20 cellular contexts compared by ENCODE assay signal in the genomic region with DNA sequence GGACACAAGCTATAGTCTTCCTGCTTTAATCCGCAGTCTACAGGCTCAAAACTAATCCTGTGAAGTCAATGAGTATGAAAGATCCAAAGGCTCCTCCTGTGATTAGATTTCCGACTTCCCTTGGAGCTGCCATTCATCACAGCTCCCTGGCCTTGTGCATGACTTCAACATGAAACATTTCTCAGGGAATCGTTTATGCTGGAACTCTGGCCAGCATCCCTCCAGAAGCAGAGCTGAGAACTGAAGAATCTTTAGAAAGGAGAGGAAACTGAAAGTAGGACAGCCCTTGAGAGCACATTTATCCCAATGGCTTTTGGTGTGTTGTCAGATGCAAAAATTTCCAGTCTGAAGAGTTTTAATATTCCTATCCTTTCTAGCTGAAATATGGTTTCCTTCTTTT.
"Had no signal": no experiment of that assay in that cellular context is flagged by ENCODE, and none has a peak within 500 bp of the region (broad histone marks: within the 10 kb centered on the region; RNA-seq: fewer than 3 reads in every experiment).

No MANE protein-coding gene starts in this region.

- H3K4me3 Mint-ChIP-seq: activated CD4-positive, alpha-beta T cell treated with anti-CD3 and anti-CD28 coated beads, Interleukin-2, amount 10 ng/mL, durations not matched to agents 24 days and 14 days; activated naive CD4-positive, alpha-beta T cell treated with anti-CD3 and anti-CD28 coated beads, Interleukin-2, amount 10 ng/mL, durations not matched to agents 7 days and 5 days; activated T-cell treated with anti-CD3 and anti-CD28 coated beads, Interleukin-2, amount 50 U/mL, for 4 hours; mesothelial cell of epicardium; natural killer cell treated with Interleukin-12 subunit alpha and Interleukin-12 subunit beta and Interleukin-15 and Interleukin-18, amount 100 ng/mL, for 72 hours; stimulated activated naive CD8-positive, alpha-beta T cell treated with anti-CD3 and anti-CD28 coated beads, Interleukin-15, amount 100 ng/mL, for 72 hours; type B pancreatic cell had no signal

- DNase-seq: activated CD4-positive, alpha-beta T cell treated with anti-CD3 and anti-CD28 coated beads, Interleukin-2, amount 10 ng/mL, durations not matched to agents 24 days and 14 days; activated CD8-positive, alpha-beta memory T cell treated with anti-CD3 and anti-CD28 coated beads, Interleukin-2, amount 50 U/mL, for 4 hours; activated naive CD4-positive, alpha-beta T cell treated with anti-CD3 and anti-CD28 coated beads, Interleukin-2, amount 10 ng/mL, durations not matched to agents 7 days and 5 days; activated T-cell treated with anti-CD3 and anti-CD28 coated beads, Interleukin-2, amount 50 U/mL, for 4 hours; cerebellar nuclear complex; effector CD8-positive, alpha-beta T cell; foreskin melanocyte; head of caudate nucleus; nucleus accumbens; stimulated activated CD4-positive, alpha-beta T cell treated with anti-CD3 and anti-CD28 coated beads, Interleukin-15, amount 100 ng/mL, for 24 hours; stimulated activated CD4-positive, alpha-beta T cell treated with anti-CD3 and anti-CD28 coated beads, Interleukin-2, amount 100 ng/mL, for 48 hours; stimulated activated naive CD8-positive, alpha-beta T cell treated with anti-CD3 and anti-CD28 coated beads, Interleukin-15, amount 100 ng/mL, for 72 hours; T-helper 1 cell; T-helper 9 cell; testis had no signal

- H3K9me3 Mint-ChIP-seq: activated CD4-positive, alpha-beta T cell treated with anti-CD3 and anti-CD28 coated beads, Interleukin-2, amount 10 ng/mL, durations not matched to agents 24 days and 14 days; activated naive CD4-positive, alpha-beta T cell treated with anti-CD3 and anti-CD28 coated beads, Interleukin-2, amount 10 ng/mL, durations not matched to agents 7 days and 5 days; activated T-cell treated with anti-CD3 and anti-CD28 coated beads, Interleukin-2, amount 50 U/mL, for 4 hours; mesothelial cell of epicardium; natural killer cell treated with Interleukin-12 subunit alpha and Interleukin-12 subunit beta and Interleukin-15 and Interleukin-18, amount 100 ng/mL, for 72 hours; stimulated activated naive CD8-positive, alpha-beta T cell treated with anti-CD3 and anti-CD28 coated beads, Interleukin-15, amount 100 ng/mL, for 72 hours had no signal

- H3K27me3 Mint-ChIP-seq: type B pancreatic cell had no signal

- H3K36me3 Mint-ChIP-seq: activated naive CD4-positive, alpha-beta T cell treated with anti-CD3 and anti-CD28 coated beads, Interleukin-2, amount 10 ng/mL, durations not matched to agents 7 days and 5 days; mesothelial cell of epicardium; natural killer cell treated with Interleukin-12 subunit alpha and Interleukin-12 subunit beta and Interleukin-15 and Interleukin-18, amount 100 ng/mL, for 72 hours; type B pancreatic cell had no signal

- H3K27ac Mint-ChIP-seq: activated CD4-positive, alpha-beta T cell treated with anti-CD3 and anti-CD28 coated beads, Interleukin-2, amount 10 ng/mL, durations not matched to agents 24 days and 14 days; activated naive CD4-positive, alpha-beta T cell treated with anti-CD3 and anti-CD28 coated beads, Interleukin-2, amount 10 ng/mL, durations not matched to agents 7 days and 5 days; mesothelial cell of epicardium; natural killer cell treated with Interleukin-12 subunit alpha and Interleukin-12 subunit beta and Interleukin-15 and Interleukin-18, amount 100 ng/mL, for 72 hours; stimulated activated naive CD8-positive, alpha-beta T cell treated with anti-CD3 and anti-CD28 coated beads, Interleukin-15, amount 100 ng/mL, for 72 hours; type B pancreatic cell had no signal

- H3K9me3 ChIP-seq: testis had no signal

- H3K4me1 Mint-ChIP-seq: activated CD4-positive, alpha-beta T cell treated with anti-CD3 and anti-CD28 coated beads, Interleukin-2, amount 10 ng/mL, durations not matched to agents 24 days and 14 days; activated naive CD4-positive, alpha-beta T cell treated with anti-CD3 and anti-CD28 coated beads, Interleukin-2, amount 10 ng/mL, durations not matched to agents 7 days and 5 days had no signal

- H3K27me3 ChIP-seq: testis had no signal

- H3K4me3 ChIP-seq: lung, skin epidermis, testis had no signal

- H3K27ac ChIP-seq: testis had no signal

- ATAC-seq: activated T-cell treated with anti-CD3 and anti-CD28 coated beads, Interleukin-2, amount 50 U/mL, for 4 hours; natural killer cell treated with Interleukin-12 subunit alpha and Interleukin-12 subunit beta and Interleukin-15 and Interleukin-18, amount 100 ng/mL, for 72 hours; stimulated activated naive CD8-positive, alpha-beta T cell treated with anti-CD3 and anti-CD28 coated beads, Interleukin-15, amount 100 ng/mL, for 72 hours had no signal
